8 cellular contexts compared by ENCODE assay signal in genomic region chr1:117121589-117122296, GRCh38. TPM values are rescaled to one million over a fixed set of nuclear protein-coding genes. Genes with fewer than 3 reads are reported as not detected.
DNase-seq lines count a peak whose midpoint lies in the region; ATAC-seq and TF ChIP-seq lines count a peak whose summit lies in the region.

Gene TRIM45, minus strand, starts transcription at chr1:117121749. Its CDS starts 548 bp downstream, at chr1:117121201.

- TF ChIP-seq CTCF in GM10248 (IDR thresholded peaks at IDR 0.05; ENCODE audit: control extremely low read depth, extremely low read depth, low read depth, missing control alignments) (peak; percentile 58), NB4 (IDR thresholded peaks at IDR 0.05; ENCODE audit: low read depth, low read length) (peak; percentile 57), ovary (IDR thresholded peaks at IDR 0.05) (peak; percentile 61 to 86 (median 76)), thyroid gland (IDR thresholded peaks at IDR 0.05) (peak; percentile 38 to 82 (median 70))

- 0% methylated on average over 63 to 70 of the region's 70 CpGs for WGBS in ovary, 3 donors
- WGBS in thyroid gland, 2 donors: 1% methylated on average over 32 to 47 of the region's 70 CpGs

- H3K4me1 Mint-ChIP-seq in activated naive CD8-positive, alpha-beta T cell treated with anti-CD3 and anti-CD28 coated beads, Interleukin-2, amount 10 ng/mL, durations not matched to agents 7 days and 5 days: peaks cover 1% of the 10 kb centered on the region

- no peaks in the 10 kb centered on the region for H3K36me3 ChIP-seq in ovary
- no peaks in the 10 kb centered on the region for H3K36me3 ChIP-seq in thyroid gland

- no peaks in the 10 kb centered on the region for H3K9me3 Mint-ChIP-seq in activated naive CD8-positive, alpha-beta T cell treated with anti-CD3 and anti-CD28 coated beads, Interleukin-2, amount 10 ng/mL, durations not matched to agents 7 days and 5 days

- H3K27ac Mint-ChIP-seq in activated naive CD8-positive, alpha-beta T cell treated with anti-CD3 and anti-CD28 coated beads, Interleukin-2, amount 10 ng/mL, durations not matched to agents 7 days and 5 days: peak within 1 kb of the TSS; percentile 8

- CTCF ChIA-PET in GM10248 (lab: Yijun Ruan, JAX): interaction anchor here (0.6 to 4.1 kb wide), 15 partner anchors 8 to 633 kb away, joined by 3 to 19 read pairs (median 3); no protein-coding TSS in a partner anchor

- peak; percentile 40 for TF ChIP-seq POLR2A in NB4 (IDR thresholded peaks at IDR 0.05; ENCODE audit: extremely low read depth, insufficient read length)
- no peak for TF ChIP-seq POLR2A in ovary (IDR thresholded peaks at IDR 0.05)
- peak in 1 of 2 donors; percentile 73 for TF ChIP-seq POLR2A in thyroid gland (IDR thresholded peaks at IDR 0.05)

- POLR2A ChIA-PET in GM10248 (lab: Yijun Ruan, JAX): no interaction called here
- POLR2A ChIA-PET in activated naive CD8-positive, alpha-beta T cell treated with anti-CD3 and anti-CD28 coated beads, Interleukin-2, amount 10 ng/mL, durations not matched to agents 7 days and 5 days (lab: Charles Lee): interaction anchor here (1.3 to 1.5 kb wide), 2 partner anchors 28 to 61 kb away, joined by 3 read pairs; partner anchors contain the start of gene TTF2

- intact Hi-C loops in Right ventricle myocardium inferior (cut with DNase I) (loop anchor here (5.0 kb wide), 3 partner anchors 116 to 246 kb away; partner anchors contain the start of gene MAN1A2), ovary (cut with DNase I) (no loop called here), thyroid gland (cut with DNase I) (loop anchor here (5.0 to 10.0 kb wide), 2 partner anchors 54 to 163 kb away; no protein-coding TSS in a partner anchor)

- peak within 1 kb of the TSS; percentile 62 to 85 for H3K27ac ChIP-seq in ovary
- H3K27ac ChIP-seq in thyroid gland: peak within 1 kb of the TSS; percentile 84 to 94 (median 87)

- peaks cover 3% of the 10 kb centered on the region for H3K4me1 ChIP-seq in ovary (ENCODE audit: insufficient read depth)
- H3K4me1 ChIP-seq in thyroid gland: peaks cover 9 to 11% of the 10 kb centered on the region in 2 donors

- no peaks in the 10 kb centered on the region for H3K9me3 ChIP-seq in ovary
- no peaks in the 10 kb centered on the region for H3K9me3 ChIP-seq in thyroid gland

- ATAC-seq in HG02571 (IDR thresholded peaks at IDR 0.05; ENCODE audit: unreplicated experiment): peak; percentile 88
- peak; percentile 85 for ATAC-seq in activated naive CD8-positive, alpha-beta T cell treated with anti-CD3 and anti-CD28 coated beads, Interleukin-2, amount 10 ng/mL, durations not matched to agents 7 days and 5 days (ENCODE audit: low read depth)
- peak; percentile 98 for ATAC-seq in Right ventricle myocardium inferior

- H3K27me3 ChIP-seq in ovary (no peaks in the 10 kb centered on the region), thyroid gland (no peaks in the 10 kb centered on the region)

- H3K27me3 Mint-ChIP-seq in activated naive CD8-positive, alpha-beta T cell treated with anti-CD3 and anti-CD28 coated beads, Interleukin-2, amount 10 ng/mL, durations not matched to agents 7 days and 5 days: peaks cover 13% of the 10 kb centered on the region

- peak; percentile 92 for DNase-seq in GM10248 (ENCODE audit: extremely low spot score)
- peak; percentile 94 for DNase-seq in NB4 (ENCODE audit: low read depth)
- peak; percentile 92 for DNase-seq in SKM-1 treated with dmso at 0.1 percent for 144 hours (lab: John Stamatoyannopoulos, UW; ENCODE audit: unreplicated experiment)
- peak; percentile 82 for DNase-seq in activated naive CD8-positive, alpha-beta T cell treated with anti-CD3 and anti-CD28 coated beads, Interleukin-2, amount 10 ng/mL, durations not matched to agents 7 days and 5 days
- DNase-seq in Right ventricle myocardium inferior (ENCODE audit: missing footprints): peak; percentile 98
- DNase-seq in ovary: peak; percentile 96 to 98 (median 97)
- peak; percentile 98 for DNase-seq in thyroid gland

- H3K4me3 ChIP-seq in NB4 (ENCODE audit: low read depth, low read length) (peak within 1 kb of the TSS; percentile 75), ovary (peak within 1 kb of the TSS; percentile 80), thyroid gland (replicated peaks in 1 of 3) (peak within 1 kb of the TSS; percentile 18 to 80 (median 59))

- H3K36me3 Mint-ChIP-seq in activated naive CD8-positive, alpha-beta T cell treated with anti-CD3 and anti-CD28 coated beads, Interleukin-2, amount 10 ng/mL, durations not matched to agents 7 days and 5 days: no peaks in the 10 kb centered on the region

- peak within 1 kb of the TSS; percentile 81 for H3K4me3 Mint-ChIP-seq in activated naive CD8-positive, alpha-beta T cell treated with anti-CD3 and anti-CD28 coated beads, Interleukin-2, amount 10 ng/mL, durations not matched to agents 7 days and 5 days

- TF ChIP-seq EP300 in ovary (IDR thresholded peaks at IDR 0.05): peak; percentile 70

RNA-seq across cellular contexts. Expression of gene TRIM45, which starts in this region (rescaled TPM):
- under 1 TPM; 0.31 to 0.50 TPM for total RNA-seq in activated naive CD8-positive, alpha-beta T cell treated with anti-CD3 and anti-CD28 coated beads, Interleukin-2, amount 10 ng/mL, durations not matched to agents 7 days and 5 days
- total RNA-seq in Right ventricle myocardium inferior: 13.3 TPM
- 1 to 10 TPM; 2.9 to 7.7 (median 6.6) TPM for total RNA-seq in ovary
- polyA plus RNA-seq in ovary: 1 to 10 TPM; 4.9 to 5.4 TPM
- total RNA-seq in thyroid gland: 1 to 10 TPM; 5.1 to 7.3 (median 6.3) TPM

Comparison
In these comparisons a context has a peak if more than half of its experiments do, and no peak if none do; other contexts are left out.
1. Peak in every context shown above with its lines: DNase-seq, ATAC-seq, H3K4me3 ChIP-seq and H3K27ac ChIP-seq.
2. Peak in DNase-seq and ATAC-seq in activated naive CD8-positive, alpha-beta T cell treated with anti-CD3 and anti-CD28 coated beads, Interleukin-2, amount 10 ng/mL, durations not matched to agents 7 days and 5 days; RNA of the gene not detected or under 1 TPM.
3. intact Hi-C loops: an anchor here in Right ventricle myocardium inferior (5.0 kb wide) and thyroid gland (5.0 to 10.0 kb wide); none called in ovary.